ENCODE assay signal across 8 cellular contexts in genomic region chr18:41199212-41199611, GRCh38.
"Had no signal": no experiment of that assay in that cellular context is flagged by ENCODE, and none has a peak within 500 bp of the region (broad histone marks: within the 10 kb centered on the region; RNA-seq: fewer than 3 reads in every experiment).

No MANE protein-coding gene starts in this region.

- H3K4me3 ChIP-seq: GM12878 had no signal

- ATAC-seq: GM12878 had no signal

- FAIRE-seq: G401.6, GM12878, GM12891, GM12892, GM18507, GM19239 had no signal

- DNase-seq: GDM1, GF-D8 had no signal
